8 cellular contexts compared by ENCODE assay signal in genomic region chr3:5122741-5123706, GRCh38. TPM values are rescaled to one million over a fixed set of nuclear protein-coding genes. Genes with fewer than 3 reads are reported as not detected.
A peak's percentile ranks its signal among the peaks of the same experiment; 100 is the strongest.
DNase-seq lines count a peak whose midpoint lies in the region; ATAC-seq and TF ChIP-seq lines count a peak whose summit lies in the region.

No MANE protein-coding gene starts in this region.

- intact Hi-C loops in sigmoid colon (cut with DNase I): loop anchor here (1.0 to 5.0 kb wide), 2 partner anchors 63 to 401 kb away; no protein-coding TSS in a partner anchor

- H3K4me3 ChIP-seq in AG04449 (ENCODE audit: low read depth, low read length) (peak overlapping the region; percentile 93), SK-N-SH (ENCODE audit: low read depth in 2 of 2, low read length in 1 of 2) (peak overlapping the region; percentile 96 to 100), iPS-11a (ENCODE audit: low read depth, low read length) (peak overlapping the region; percentile 87), sigmoid colon (peak overlapping the region; percentile 89 to 100 (median 96))

- H3K36me3 Mint-ChIP-seq in brain: peaks cover 5% of the 10 kb centered on the region

- H3K4me3 Mint-ChIP-seq in brain: peak overlapping the region; percentile 86 to 98 (median 92)

- no peak for TF ChIP-seq EP300 in SK-N-SH (IDR thresholded peaks at IDR 0.05; ENCODE audit: borderline replicate concordance in 1 of 2, low read depth in 1 of 2, low read length in 1 of 2)
- TF ChIP-seq EP300 in sigmoid colon (IDR thresholded peaks at IDR 0.05): no peak

- peaks cover 53% of the 10 kb centered on the region for H3K4me1 Mint-ChIP-seq in brain

- DNase-seq in AG04449 (ENCODE audit: low read depth, low spot score): no peak
- peak; percentile 62 for DNase-seq in SK-N-SH
- peak; percentile 68 for DNase-seq in sigmoid colon
- DNase-seq in cerebellar nuclear complex (lab: John Stamatoyannopoulos, UW): no peak

- no peaks in the 10 kb centered on the region for H3F3A ChIP-seq in SK-N-SH (replicated peaks; ENCODE audit: insufficient read depth)

- H3K36me3 ChIP-seq in SK-N-SH (replicated peaks in 1 of 2; ENCODE audit: control insufficient read depth in 1 of 2, insufficient read depth in 2 of 2, low read length in 1 of 2) (peaks cover 3 to 4% of the 10 kb centered on the region in 2 experiments), sigmoid colon (no peaks in the 10 kb centered on the region)

- H2AFZ ChIP-seq in SK-N-SH (ENCODE audit: low read depth): peak overlapping the region; percentile 73

- ATAC-seq in GM18520 (IDR thresholded peaks at IDR 0.05; ENCODE audit: unreplicated experiment): peak; percentile 4
- peak; percentile 16 for ATAC-seq in HG03159 (IDR thresholded peaks at IDR 0.05; ENCODE audit: unreplicated experiment)

- no peak for TF ChIP-seq POLR2A in sigmoid colon (IDR thresholded peaks at IDR 0.05)

- CTCF ChIA-PET in AG04449 (lab: Yijun Ruan, JAX): interaction anchor here (0.7 to 2.9 kb wide), 20 partner anchors 8 to 467 kb away, joined by 3 to 18 read pairs (median 6); partner anchors contain the start of gene EDEM1
- CTCF ChIA-PET in SK-N-SH (lab: Yijun Ruan, JAX): interaction anchor here (0.7 to 2.5 kb wide), 9 partner anchors 10 to 65 kb away, joined by 3 to 15 read pairs (median 4); no protein-coding TSS in a partner anchor

- peaks cover 9% of the 10 kb centered on the region for H3K27me3 Mint-ChIP-seq in brain

- H3K9ac ChIP-seq in SK-N-SH: peak overlapping the region; percentile 97

- H3K9me3 ChIP-seq in SK-N-SH: no peaks in the 10 kb centered on the region
- H3K9me3 ChIP-seq in sigmoid colon: no peaks in the 10 kb centered on the region

- no peaks in the 10 kb centered on the region for H3K27me3 ChIP-seq in SK-N-SH (ENCODE audit: insufficient read depth)
- no peaks in the 10 kb centered on the region for H3K27me3 ChIP-seq in sigmoid colon

- peaks cover 56% of the 10 kb centered on the region for H4K20me1 ChIP-seq in SK-N-SH (ENCODE audit: insufficient read depth)

- peak overlapping the region; percentile 79 to 84; a peak in 3 of 4 replicates for H3K27ac ChIP-seq in SK-N-SH (ENCODE audit: low read depth in 2 of 2, low read length in 1 of 2)
- peak overlapping the region; percentile 87 to 98 (median 92) for H3K27ac ChIP-seq in sigmoid colon

- peak overlapping the region; percentile 51 to 94 (median 90) for H3K27ac Mint-ChIP-seq in brain

- TF ChIP-seq RAD21 in SK-N-SH (IDR thresholded peaks at IDR 0.05; ENCODE audit: low read length): no peak

- POLR2A ChIA-PET in AG04449 (lab: Yijun Ruan, JAX): interaction anchor here (0.6 to 1.6 kb wide), 7 partner anchors 13 to 97 kb away, joined by 3 to 4 read pairs (median 3); no protein-coding TSS in a partner anchor
- POLR2A ChIA-PET in SK-N-SH (lab: Yijun Ruan, JAX): no interaction called here

- no peak for TF ChIP-seq CTCF in AG04449 (IDR thresholded peaks at IDR 0.05; ENCODE audit: insufficient read depth, low read length, missing control alignments)
- TF ChIP-seq CTCF in SK-N-SH (IDR thresholded peaks at IDR 0.05): no peak
- TF ChIP-seq CTCF in brain (conservative IDR thresholded peaks at IDR 0.05): no peak
- no peak for TF ChIP-seq CTCF in sigmoid colon (IDR thresholded peaks at IDR 0.05)

- peaks cover 59% of the 10 kb centered on the region for H3K79me2 ChIP-seq in SK-N-SH (ENCODE audit: insufficient read depth)

- no peaks in the 10 kb centered on the region for H3K9me3 Mint-ChIP-seq in brain

- peak overlapping the region; percentile 82 for H3K4me2 ChIP-seq in SK-N-SH

- H3K4me1 ChIP-seq in SK-N-SH (ENCODE audit: control insufficient read depth in 1 of 2, insufficient read depth in 2 of 2, low read depth in 1 of 2, low read length in 1 of 2) (peaks cover 7 to 8% of the 10 kb centered on the region in 2 experiments; a peak in 3 of 4 replicates), sigmoid colon (peaks cover 0 to 49% (median 36%) of the 10 kb centered on the region in 4 donors)

- H3K9me2 ChIP-seq in SK-N-SH: no peaks in the 10 kb centered on the region

- WGBS in SK-N-SH (ENCODE audit: low lambda C conversion rate): 7% methylated on average over 30 of the region's 31 CpGs
- WGBS in sigmoid colon, 2 donors: 1 to 6% methylated on average over 31 of the region's 31 CpGs

TF ChIP-seq in SK-N-SH, 30 proteins besides CTCF, POLR2A, EP300 and RAD21:
- TF ChIP-seq GABPA (IDR thresholded peaks at IDR 0.05; ENCODE audit: low read depth): no peak
- no peak for TF ChIP-seq YY1 (IDR thresholded peaks at IDR 0.05; ENCODE audit: low read depth)
- no peak for TF ChIP-seq RCOR1 (IDR thresholded peaks at IDR 0.05; ENCODE audit: low read length)
- no peak for TF ChIP-seq NRF1 (IDR thresholded peaks at IDR 0.05; ENCODE audit: low read depth, low read length)
- TF ChIP-seq ELF1 (IDR thresholded peaks at IDR 0.05): no peak

RNA-seq across cellular contexts. Expression of gene ARL8B, which starts 0.9 kb away (rescaled TPM):
- 16.2 and 21.9 TPM in 2 replicates for polyA plus RNA-seq in SK-N-SH (2012; rRNA removed)
- 40.1 and 45.6 TPM in 2 replicates for polyA plus RNA-seq in SK-N-SH (2012; cell fraction: cytosol; rRNA removed)
- 19.9 and 22.3 TPM in 2 replicates for polyA plus RNA-seq in SK-N-SH (2012; cell fraction: nucleus; rRNA removed)
- 27.7 TPM for polyA plus RNA-seq in brain (ENCODE audit: insufficient read depth, low read depth, low replicate concordance)
- 10 to 100 TPM; 47.2 to 55.9 (median 50.3) TPM for total RNA-seq in sigmoid colon
- 10 to 100 TPM; 28.2 to 36.5 (median 35.8) TPM for polyA plus RNA-seq in sigmoid colon

Comparison
In these comparisons a context has a peak if more than half of its experiments do, and no peak if none do; other contexts are left out.
1. DNase-seq: peak in SK-N-SH (single experiment) and sigmoid colon (single experiment); none in AG04449 (single experiment) and cerebellar nuclear complex (0 of 2).
2. Peak in every context shown above with its lines, with median percentiles within 50 percentile points of each other: H3K4me3 ChIP-seq.